Comparison of ENCODE assay signal across 1 cellular context in genomic region chr12:68521321-68521839, GRCh38.
TF ChIP-seq lines count a peak whose summit lies in the region.

No MANE protein-coding gene starts in this region.

TF ChIP-seq in SK-N-SH, 30 proteins besides CTCF, POLR2A, EP300 and RAD21 (continued from another document):
- TF ChIP-seq REST (IDR thresholded peaks at IDR 0.05; ENCODE audit: low read depth, low read length) (no peak), POLR2AphosphoS5 (IDR thresholded peaks at IDR 0.05; ENCODE audit: low read depth, low read length) (peak; percentile 51; the same call in 1 of the 2 replicates), NFIC (IDR thresholded peaks at IDR 0.05; ENCODE audit: borderline replicate concordance) (peak; percentile 56), USF1 (IDR thresholded peaks at IDR 0.05; ENCODE audit: borderline replicate concordance, low read depth) (no peak)
